ENCODE assay signal across 16 cellular contexts in genomic region chr10:123781956-123782500, GRCh38.
"Had no signal": no experiment of that assay in that cellular context is flagged by ENCODE, and none has a peak within 500 bp of the region (broad histone marks: within the 10 kb centered on the region; RNA-seq: fewer than 3 reads in every experiment).

No MANE protein-coding gene starts in this region.

- H3K4me3 ChIP-seq: cardiac muscle cell, upper lobe of left lung had no signal

- H3K4me1 Mint-ChIP-seq: activated naive CD8-positive, alpha-beta T cell treated with anti-CD3 and anti-CD28 coated beads, Interleukin-2, amount 10 ng/mL, durations not matched to agents 7 days and 5 days; natural killer cell; stimulated activated naive B cell treated with anti-CD40 and anti-IgM and Interleukin-4, amounts not matched to agents 10 μg/mL and 1 μg/mL and 100 μg/mL, for 72 hours had no signal

- H3K36me3 Mint-ChIP-seq: activated CD4-positive, alpha-beta memory T cell treated with anti-CD3 and anti-CD28 coated beads for 36 hours; activated naive CD8-positive, alpha-beta T cell treated with anti-CD3 and anti-CD28 coated beads, Interleukin-2, amount 10 ng/mL, durations not matched to agents 7 days and 5 days; natural killer cell; stimulated activated naive B cell treated with anti-CD40 and anti-IgM and Interleukin-4, amounts not matched to agents 10 μg/mL and 1 μg/mL and 100 μg/mL, for 72 hours had no signal

- H3K4me1 ChIP-seq: upper lobe of left lung had no signal

- H3K27me3 ChIP-seq: cardiac muscle cell, upper lobe of left lung had no signal

- H3K36me3 ChIP-seq: cardiac muscle cell, upper lobe of left lung had no signal

- H3K9me3 ChIP-seq: upper lobe of left lung had no signal

- ATAC-seq: activated T-cell treated with anti-CD3 and anti-CD28 coated beads, Interleukin-2, amount 50 U/mL, for 4 hours; left colon; natural killer cell; right cardiac atrium; stimulated activated naive B cell treated with anti-CD40 and anti-IgM and Interleukin-4, amounts not matched to agents 10 μg/mL and 1 μg/mL and 100 μg/mL, for 72 hours had no signal

- DNase-seq: activated CD4-positive, alpha-beta memory T cell treated with anti-CD3 and anti-CD28 coated beads for 36 hours; activated CD4-positive, alpha-beta T cell treated with anti-CD3 and anti-CD28 coated beads for 1 hour; activated gamma-delta T cell; activated naive CD8-positive, alpha-beta T cell treated with anti-CD3 and anti-CD28 coated beads, Interleukin-2, amount 10 ng/mL, durations not matched to agents 7 days and 5 days; activated T-cell treated with anti-CD3 and anti-CD28 coated beads, Interleukin-2, amount 50 U/mL, for 4 hours; aorta; hippocampal formation; left colon; natural killer cell; occipital lobe; right cardiac atrium; stimulated activated naive B cell treated with anti-CD40 and anti-IgM and Interleukin-4, amounts not matched to agents 10 μg/mL and 1 μg/mL and 100 μg/mL, for 72 hours; substantia nigra; upper lobe of left lung had no signal

- H3K4me3 Mint-ChIP-seq: activated CD4-positive, alpha-beta memory T cell treated with anti-CD3 and anti-CD28 coated beads for 36 hours; activated naive CD8-positive, alpha-beta T cell treated with anti-CD3 and anti-CD28 coated beads, Interleukin-2, amount 10 ng/mL, durations not matched to agents 7 days and 5 days; activated T-cell treated with anti-CD3 and anti-CD28 coated beads, Interleukin-2, amount 50 U/mL, for 4 hours; natural killer cell; stimulated activated naive B cell treated with anti-CD40 and anti-IgM and Interleukin-4, amounts not matched to agents 10 μg/mL and 1 μg/mL and 100 μg/mL, for 72 hours had no signal

- H3K27ac Mint-ChIP-seq: activated CD4-positive, alpha-beta memory T cell treated with anti-CD3 and anti-CD28 coated beads for 36 hours; activated naive CD8-positive, alpha-beta T cell treated with anti-CD3 and anti-CD28 coated beads, Interleukin-2, amount 10 ng/mL, durations not matched to agents 7 days and 5 days; natural killer cell; progenitor cell of endocrine pancreas; stimulated activated naive B cell treated with anti-CD40 and anti-IgM and Interleukin-4, amounts not matched to agents 10 μg/mL and 1 μg/mL and 100 μg/mL, for 72 hours had no signal

- H3K9me3 Mint-ChIP-seq: activated CD4-positive, alpha-beta memory T cell treated with anti-CD3 and anti-CD28 coated beads for 36 hours; activated naive CD8-positive, alpha-beta T cell treated with anti-CD3 and anti-CD28 coated beads, Interleukin-2, amount 10 ng/mL, durations not matched to agents 7 days and 5 days; activated T-cell treated with anti-CD3 and anti-CD28 coated beads, Interleukin-2, amount 50 U/mL, for 4 hours; natural killer cell; stimulated activated naive B cell treated with anti-CD40 and anti-IgM and Interleukin-4, amounts not matched to agents 10 μg/mL and 1 μg/mL and 100 μg/mL, for 72 hours had no signal

- H3K27ac ChIP-seq: cardiac muscle cell, upper lobe of left lung had no signal
